Comparison of ENCODE assay signal across 8 cellular contexts in the genomic region with DNA sequence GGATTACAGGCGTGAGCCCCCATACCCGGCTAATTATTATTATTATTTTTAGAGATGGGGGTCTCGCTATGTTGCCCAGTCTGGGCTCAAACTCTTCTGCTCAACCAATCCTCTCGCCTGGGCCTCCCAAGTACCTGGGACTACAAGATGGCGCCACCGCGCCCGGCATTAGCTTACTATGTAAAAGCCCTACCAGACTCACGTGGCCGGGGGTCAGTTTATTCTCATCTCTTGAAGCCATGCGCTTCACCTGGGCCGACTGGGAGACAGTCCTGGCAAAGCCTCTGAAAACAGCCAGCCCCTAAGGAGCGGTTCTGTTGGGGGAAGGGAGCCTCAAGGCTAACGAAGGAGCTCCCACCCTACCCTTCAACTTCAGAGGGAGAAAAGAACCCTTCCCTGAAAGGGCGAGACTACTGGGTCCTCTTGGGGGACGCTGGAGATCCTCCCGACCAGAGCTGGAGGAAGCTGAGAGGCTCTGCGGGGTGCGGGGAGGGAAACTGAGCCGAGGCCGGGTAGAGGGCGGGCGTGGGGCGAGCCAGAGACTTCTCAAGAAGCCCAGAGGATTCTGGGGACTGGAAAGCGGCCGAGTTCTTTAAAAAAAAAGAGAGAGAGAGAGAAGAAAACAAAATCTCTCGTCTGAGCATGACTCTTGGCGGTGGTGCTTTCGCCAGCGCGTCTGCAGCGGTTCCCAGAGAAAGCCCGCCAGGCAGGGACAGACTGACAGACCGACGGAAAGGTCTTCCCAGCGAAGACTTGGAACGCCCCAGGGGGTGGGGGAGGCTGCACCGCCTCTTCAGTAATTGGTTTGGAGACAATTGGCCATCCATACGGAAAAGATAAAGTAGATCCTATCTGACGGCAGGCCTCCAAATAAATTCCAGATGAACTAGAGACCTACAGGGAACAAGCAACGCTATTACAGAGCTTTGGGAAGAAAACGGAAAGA. TPM values are rescaled to one million over a fixed set of nuclear protein-coding genes. Genes with fewer than 3 reads are reported as not detected.
DNase-seq lines count a peak whose midpoint lies in the region; ATAC-seq and TF ChIP-seq lines count a peak whose summit lies in the region.

No MANE protein-coding gene starts in this region.

- H3K36me3 Mint-ChIP-seq in nephron (ENCODE audit: low read depth) = no peaks in the 10 kb centered on the region

- no peaks in the 10 kb centered on the region for H3K9me3 Mint-ChIP-seq in nephron

- no peak for ATAC-seq in HG03139 (IDR thresholded peaks at IDR 0.05; ENCODE audit: unreplicated experiment)

- H3K4me1 ChIP-seq in SJSA1 (replicated peaks) = peaks cover 21% of the 10 kb centered on the region

- peak overlapping the region; percentile 95 to 99 (median 98) for H3K27ac Mint-ChIP-seq in nephron

- peak overlapping the region; percentile 74 to 84 (median 81) for H3K4me3 Mint-ChIP-seq in nephron

- H3K27me3 Mint-ChIP-seq in nephron (ENCODE audit: low read depth) = no peaks in the 10 kb centered on the region

- CTCF ChIA-PET in AG04449 (lab: Yijun Ruan, JAX) = interaction anchor here (1.0 to 2.0 kb wide), 4 partner anchors 12 to 27 kb away, joined by 3 to 6 read pairs (median 5); no protein-coding TSS in a partner anchor

- H3K27me3 ChIP-seq in SJSA1 (replicated peaks) = peaks cover 23% of the 10 kb centered on the region

- H3K4me3 ChIP-seq in AG04449 (ENCODE audit: low read depth, low read length) (peak overlapping the region; percentile 41), SJSA1 (no peak overlapping the region), fibroblast of mammary gland (ENCODE audit: control insufficient read depth, low read depth, low read length) (peak overlapping the region; percentile 38)

- TF ChIP-seq CTCF in AG04449 (IDR thresholded peaks at IDR 0.05; ENCODE audit: insufficient read depth, low read length, missing control alignments) (no peak), fibroblast of mammary gland (conservative IDR thresholded peaks at IDR 0.05; ENCODE audit: control insufficient read depth, insufficient read depth, low read depth, low read length) (no peak), nephron (IDR thresholded peaks at IDR 0.05; ENCODE audit: unreplicated experiment in 3 of 3) (no peak)

- H3K9me3 ChIP-seq in SJSA1 (replicated peaks) = peaks cover 12% of the 10 kb centered on the region

- POLR2A ChIA-PET in AG04449 (lab: Yijun Ruan, JAX) = no interaction called here

- DNase-seq in AG04449 (ENCODE audit: low read depth, low spot score) = no peak
- DNase-seq in SJSA1 (ENCODE audit: low read depth in 1 of 2, low spot score in 2 of 2) = peak; percentile 22 to 47
- DNase-seq in fibroblast of mammary gland (ENCODE audit: low read depth) = peak; percentile 84
- DNase-seq in central memory CD4-positive, alpha-beta T cell = no peak
- DNase-seq in globus pallidus (ENCODE audit: low spot score) = no peak
- no peak for DNase-seq in activated CD8-positive, alpha-beta memory T cell treated with anti-CD3 and anti-CD28 coated beads for 24 hours

- peaks cover 20% of the 10 kb centered on the region for H3K4me1 Mint-ChIP-seq in nephron

- no peak overlapping the region for H3K27ac ChIP-seq in SJSA1

- no peaks in the 10 kb centered on the region for H3K36me3 ChIP-seq in SJSA1

RNA-seq across cellular contexts. Expression of a gene that starts 5.6 kb away (rescaled TPM):
- total RNA-seq in SJSA1 (2014; rRNA removed; shearing (Covaris generic)) = 0.92 and 3.5 TPM in 2 replicates

RNA-seq across cellular contexts. Expression of a gene that starts 23.3 kb away (rescaled TPM):
- 3.8 and 8.8 TPM in 2 replicates for total RNA-seq in SJSA1 (2014; rRNA removed; shearing (Covaris generic))

RNA-seq across cellular contexts. Expression of a gene that starts 28.2 kb away (rescaled TPM):
- total RNA-seq in SJSA1 (2014; rRNA removed; shearing (Covaris generic)) = not detected in 2 replicates

RNA-seq across cellular contexts. Expression of a gene that starts 28.9 kb away (rescaled TPM):
- 0.34 and 1.1 TPM in 2 replicates for total RNA-seq in SJSA1 (2014; rRNA removed; shearing (Covaris generic))

RNA-seq across cellular contexts. Expression of a gene that starts 44.0 kb away (rescaled TPM):
- total RNA-seq in SJSA1 (2014; rRNA removed; shearing (Covaris generic)) = 45.5 and 81.4 TPM in 2 replicates

Comparison
In these comparisons a context has a peak if more than half of its experiments do, and no peak if none do; other contexts are left out.
1. DNase-seq: peak in SJSA1 (2 of 2) and fibroblast of mammary gland (single experiment); none in AG04449 (single experiment), central memory CD4-positive, alpha-beta T cell (single experiment), globus pallidus (single experiment) and activated CD8-positive, alpha-beta memory T cell treated with anti-CD3 and anti-CD28 coated beads for 24 hours (single experiment).